1 cellular context compared by ENCODE assay signal in the genomic region with DNA sequence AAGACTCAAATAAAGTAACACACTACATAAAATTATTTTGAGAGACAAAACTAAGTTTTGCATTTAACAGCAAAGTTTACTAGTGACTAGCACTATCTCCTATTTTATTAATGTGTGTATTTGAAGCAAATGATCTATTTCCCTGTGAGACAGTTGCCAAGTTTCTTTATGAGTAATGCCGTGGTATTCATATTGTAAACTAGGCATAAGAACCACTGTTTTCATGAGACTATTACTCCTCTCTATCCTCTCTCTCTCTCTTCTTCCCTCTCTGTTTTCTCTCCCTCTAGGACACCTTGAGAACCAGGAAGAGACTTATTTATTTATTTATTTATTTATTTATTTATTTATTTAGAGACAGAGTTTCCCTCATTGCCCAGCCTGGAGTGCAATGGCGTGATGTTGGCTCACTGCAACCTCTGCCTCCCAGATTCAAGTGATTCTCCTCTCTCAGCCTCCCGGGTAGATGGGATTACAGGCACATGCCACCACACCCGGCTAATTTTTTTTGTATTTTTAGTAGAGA.
TF ChIP-seq lines count a peak whose summit lies in the region.

No MANE protein-coding gene starts in this region.

TF ChIP-seq in HEK293, 187 proteins besides CTCF, POLR2A, EP300 and RAD21 (continued from another document and continues in another):
- TF ChIP-seq, protein P1, sequence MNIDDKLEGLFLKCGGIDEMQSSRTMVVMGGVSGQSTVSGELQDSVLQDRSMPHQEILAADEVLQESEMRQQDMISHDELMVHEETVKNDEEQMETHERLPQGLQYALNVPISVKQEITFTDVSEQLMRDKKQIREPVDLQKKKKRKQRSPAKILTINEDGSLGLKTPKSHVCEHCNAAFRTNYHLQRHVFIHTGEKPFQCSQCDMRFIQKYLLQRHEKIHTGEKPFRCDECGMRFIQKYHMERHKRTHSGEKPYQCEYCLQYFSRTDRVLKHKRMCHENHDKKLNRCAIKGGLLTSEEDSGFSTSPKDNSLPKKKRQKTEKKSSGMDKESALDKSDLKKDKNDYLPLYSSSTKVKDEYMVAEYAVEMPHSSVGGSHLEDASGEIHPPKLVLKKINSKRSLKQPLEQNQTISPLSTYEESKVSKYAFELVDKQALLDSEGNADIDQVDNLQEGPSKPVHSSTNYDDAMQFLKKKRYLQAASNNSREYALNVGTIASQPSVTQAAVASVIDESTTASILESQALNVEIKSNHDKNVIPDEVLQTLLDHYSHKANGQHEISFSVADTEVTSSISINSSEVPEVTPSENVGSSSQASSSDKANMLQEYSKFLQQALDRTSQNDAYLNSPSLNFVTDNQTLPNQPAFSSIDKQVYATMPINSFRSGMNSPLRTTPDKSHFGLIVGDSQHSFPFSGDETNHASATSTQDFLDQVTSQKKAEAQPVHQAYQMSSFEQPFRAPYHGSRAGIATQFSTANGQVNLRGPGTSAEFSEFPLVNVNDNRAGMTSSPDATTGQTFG (tag by site-specific recombination; IDR thresholded peaks at IDR 0.05; ENCODE audit: borderline replicate concordance), result no peak
- TF ChIP-seq, protein P2, sequence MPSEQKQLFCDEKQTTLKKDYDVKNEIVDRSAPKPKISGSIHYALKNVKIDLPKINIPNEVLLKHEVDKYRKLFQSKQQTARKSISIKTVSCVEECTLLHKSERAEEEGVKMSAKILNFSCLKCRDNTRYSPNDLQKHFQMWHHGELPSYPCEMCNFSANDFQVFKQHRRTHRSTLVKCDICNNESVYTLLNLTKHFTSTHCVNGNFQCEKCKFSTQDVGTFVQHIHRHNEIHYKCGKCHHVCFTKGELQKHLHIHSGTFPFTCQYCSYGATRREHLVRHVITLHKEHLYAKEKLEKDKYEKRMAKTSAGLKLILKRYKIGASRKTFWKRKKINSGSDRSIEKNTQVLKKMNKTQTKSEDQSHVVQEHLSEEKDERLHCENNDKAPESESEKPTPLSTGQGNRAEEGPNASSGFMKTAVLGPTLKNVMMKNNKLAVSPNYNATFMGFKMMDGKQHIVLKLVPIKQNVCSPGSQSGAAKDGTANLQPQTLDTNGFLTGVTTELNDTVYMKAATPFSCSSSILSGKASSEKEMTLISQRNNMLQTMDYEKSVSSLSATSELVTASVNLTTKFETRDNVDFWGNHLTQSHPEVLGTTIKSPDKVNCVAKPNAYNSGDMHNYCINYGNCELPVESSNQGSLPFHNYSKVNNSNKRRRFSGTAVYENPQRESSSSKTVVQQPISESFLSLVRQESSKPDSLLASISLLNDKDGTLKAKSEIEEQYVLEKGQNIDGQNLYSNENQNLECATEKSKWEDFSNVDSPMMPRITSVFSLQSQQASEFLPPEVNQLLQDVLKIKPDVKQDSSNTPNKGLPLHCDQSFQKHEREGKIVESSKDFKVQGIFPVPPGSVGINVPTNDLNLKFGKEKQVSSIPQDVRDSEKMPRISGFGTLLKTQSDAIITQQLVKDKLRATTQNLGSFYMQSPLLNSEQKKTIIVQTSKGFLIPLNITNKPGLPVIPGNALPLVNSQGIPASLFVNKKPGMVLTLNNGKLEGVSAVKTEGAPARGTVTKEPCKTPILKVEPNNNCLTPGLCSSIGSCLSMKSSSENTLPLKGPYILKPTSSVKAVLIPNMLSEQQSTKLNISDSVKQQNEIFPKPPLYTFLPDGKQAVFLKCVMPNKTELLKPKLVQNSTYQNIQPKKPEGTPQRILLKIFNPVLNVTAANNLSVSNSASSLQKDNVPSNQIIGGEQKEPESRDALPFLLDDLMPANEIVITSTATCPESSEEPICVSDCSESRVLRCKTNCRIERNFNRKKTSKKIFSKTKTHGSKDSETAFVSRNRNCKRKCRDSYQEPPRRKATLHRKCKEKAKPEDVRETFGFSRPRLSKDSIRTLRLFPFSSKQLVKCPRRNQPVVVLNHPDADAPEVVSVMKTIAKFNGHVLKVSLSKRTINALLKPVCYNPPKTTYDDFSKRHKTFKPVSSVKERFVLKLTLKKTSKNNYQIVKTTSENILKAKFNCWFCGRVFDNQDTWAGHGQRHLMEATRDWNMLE (tag by site-specific recombination; conservative IDR thresholded peaks at IDR 0.05; ENCODE audit: low read depth), result peak; percentile 77
- TF ChIP-seq, protein P3, sequence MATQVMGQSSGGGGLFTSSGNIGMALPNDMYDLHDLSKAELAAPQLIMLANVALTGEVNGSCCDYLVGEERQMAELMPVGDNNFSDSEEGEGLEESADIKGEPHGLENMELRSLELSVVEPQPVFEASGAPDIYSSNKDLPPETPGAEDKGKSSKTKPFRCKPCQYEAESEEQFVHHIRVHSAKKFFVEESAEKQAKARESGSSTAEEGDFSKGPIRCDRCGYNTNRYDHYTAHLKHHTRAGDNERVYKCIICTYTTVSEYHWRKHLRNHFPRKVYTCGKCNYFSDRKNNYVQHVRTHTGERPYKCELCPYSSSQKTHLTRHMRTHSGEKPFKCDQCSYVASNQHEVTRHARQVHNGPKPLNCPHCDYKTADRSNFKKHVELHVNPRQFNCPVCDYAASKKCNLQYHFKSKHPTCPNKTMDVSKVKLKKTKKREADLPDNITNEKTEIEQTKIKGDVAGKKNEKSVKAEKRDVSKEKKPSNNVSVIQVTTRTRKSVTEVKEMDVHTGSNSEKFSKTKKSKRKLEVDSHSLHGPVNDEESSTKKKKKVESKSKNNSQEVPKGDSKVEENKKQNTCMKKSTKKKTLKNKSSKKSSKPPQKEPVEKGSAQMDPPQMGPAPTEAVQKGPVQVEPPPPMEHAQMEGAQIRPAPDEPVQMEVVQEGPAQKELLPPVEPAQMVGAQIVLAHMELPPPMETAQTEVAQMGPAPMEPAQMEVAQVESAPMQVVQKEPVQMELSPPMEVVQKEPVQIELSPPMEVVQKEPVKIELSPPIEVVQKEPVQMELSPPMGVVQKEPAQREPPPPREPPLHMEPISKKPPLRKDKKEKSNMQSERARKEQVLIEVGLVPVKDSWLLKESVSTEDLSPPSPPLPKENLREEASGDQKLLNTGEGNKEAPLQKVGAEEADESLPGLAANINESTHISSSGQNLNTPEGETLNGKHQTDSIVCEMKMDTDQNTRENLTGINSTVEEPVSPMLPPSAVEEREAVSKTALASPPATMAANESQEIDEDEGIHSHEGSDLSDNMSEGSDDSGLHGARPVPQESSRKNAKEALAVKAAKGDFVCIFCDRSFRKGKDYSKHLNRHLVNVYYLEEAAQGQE (tag by site-specific recombination; IDR thresholded peaks at IDR 0.05), result peak; percentile 20; the same call in 1 of the 2 replicates
- no peak for TF ChIP-seq ZNF501 (tag by site-specific recombination; IDR thresholded peaks at IDR 0.05)
- TF ChIP-seq ZNF768 (tag by site-specific recombination; IDR thresholded peaks at IDR 0.05), result no peak
- peak; percentile 31; the same call in 1 of the 2 replicates for TF ChIP-seq ZNF433 (tag by site-specific recombination; IDR thresholded peaks at IDR 0.05; ENCODE audit: low read depth)
- TF ChIP-seq ZNF664 (tag by site-specific recombination; IDR thresholded peaks at IDR 0.05), result peak; percentile 52; the same call in 1 of the 2 replicates
- no peak for TF ChIP-seq REPIN1 (tag by site-specific recombination; IDR thresholded peaks at IDR 0.05; ENCODE audit: low read depth)
- TF ChIP-seq ZNF791 (tag by site-specific recombination; IDR thresholded peaks at IDR 0.05), result no peak
- TF ChIP-seq ZBTB48 (tag by site-specific recombination; IDR thresholded peaks at IDR 0.05), result no peak
- no peak for TF ChIP-seq ZNF23 (tag by site-specific recombination; IDR thresholded peaks at IDR 0.05; ENCODE audit: borderline replicate concordance)
- no peak for TF ChIP-seq ZNF658 (tag by site-specific recombination; IDR thresholded peaks at IDR 0.05)
- no peak for TF ChIP-seq KLF7 (tag by site-specific recombination; IDR thresholded peaks at IDR 0.05; ENCODE audit: borderline replicate concordance)
- TF ChIP-seq ZNF624 (tag by site-specific recombination; IDR thresholded peaks at IDR 0.05), result no peak
- peak; percentile 41; the same call in 1 of the 2 replicates for TF ChIP-seq ZNF140 (tag by site-specific recombination; IDR thresholded peaks at IDR 0.05)
- TF ChIP-seq, protein P4, sequence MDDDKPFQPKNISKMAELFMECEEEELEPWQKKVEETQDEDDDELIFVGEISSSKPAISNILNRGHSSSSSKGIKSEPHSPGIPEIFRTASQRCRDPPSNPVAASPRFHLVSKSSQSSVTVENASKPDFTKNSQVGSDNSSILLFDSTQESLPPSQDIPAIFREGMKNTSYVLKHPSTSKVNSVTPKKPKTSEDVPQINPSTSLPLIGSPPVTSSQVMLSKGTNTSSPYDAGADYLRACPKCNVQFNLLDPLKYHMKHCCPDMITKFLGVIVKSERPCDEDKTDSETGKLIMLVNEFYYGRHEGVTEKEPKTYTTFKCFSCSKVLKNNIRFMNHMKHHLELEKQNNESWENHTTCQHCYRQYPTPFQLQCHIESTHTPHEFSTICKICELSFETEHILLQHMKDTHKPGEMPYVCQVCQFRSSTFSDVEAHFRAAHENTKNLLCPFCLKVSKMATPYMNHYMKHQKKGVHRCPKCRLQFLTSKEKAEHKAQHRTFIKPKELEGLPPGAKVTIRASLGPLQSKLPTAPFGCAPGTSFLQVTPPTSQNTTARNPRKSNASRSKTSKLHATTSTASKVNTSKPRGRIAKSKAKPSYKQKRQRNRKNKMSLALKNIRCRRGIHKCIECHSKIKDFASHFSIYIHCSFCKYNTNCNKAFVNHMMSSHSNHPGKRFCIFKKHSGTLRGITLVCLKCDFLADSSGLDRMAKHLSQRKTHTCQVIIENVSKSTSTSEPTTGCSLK (tag by site-specific recombination; IDR thresholded peaks at IDR 0.05), result no peak
- TF ChIP-seq, protein P5, sequence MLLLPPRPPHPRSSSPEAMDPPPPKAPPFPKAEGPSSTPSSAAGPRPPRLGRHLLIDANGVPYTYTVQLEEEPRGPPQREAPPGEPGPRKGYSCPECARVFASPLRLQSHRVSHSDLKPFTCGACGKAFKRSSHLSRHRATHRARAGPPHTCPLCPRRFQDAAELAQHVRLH (tag by site-specific recombination; IDR thresholded peaks at IDR 0.05), result no peak
- TF ChIP-seq, protein P6, sequence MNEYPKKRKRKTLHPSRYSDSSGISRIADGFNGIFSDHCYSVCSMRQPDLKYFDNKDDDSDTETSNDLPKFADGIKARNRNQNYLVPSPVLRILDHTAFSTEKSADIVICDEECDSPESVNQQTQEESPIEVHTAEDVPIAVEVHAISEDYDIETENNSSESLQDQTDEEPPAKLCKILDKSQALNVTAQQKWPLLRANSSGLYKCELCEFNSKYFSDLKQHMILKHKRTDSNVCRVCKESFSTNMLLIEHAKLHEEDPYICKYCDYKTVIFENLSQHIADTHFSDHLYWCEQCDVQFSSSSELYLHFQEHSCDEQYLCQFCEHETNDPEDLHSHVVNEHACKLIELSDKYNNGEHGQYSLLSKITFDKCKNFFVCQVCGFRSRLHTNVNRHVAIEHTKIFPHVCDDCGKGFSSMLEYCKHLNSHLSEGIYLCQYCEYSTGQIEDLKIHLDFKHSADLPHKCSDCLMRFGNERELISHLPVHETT (tag by site-specific recombination; IDR thresholded peaks at IDR 0.05), result no peak
- TF ChIP-seq GLI4 (tag by site-specific recombination; IDR thresholded peaks at IDR 0.05), result no peak
- no peak for TF ChIP-seq ZNF701 (tag by site-specific recombination; IDR thresholded peaks at IDR 0.05)
- no peak for TF ChIP-seq ZXDB (tag by site-specific recombination; IDR thresholded peaks at IDR 0.05)
- TF ChIP-seq ZBTB20 (tag by site-specific recombination; IDR thresholded peaks at IDR 0.05), result no peak
- TF ChIP-seq IKZF3 (tag by site-specific recombination; IDR thresholded peaks at IDR 0.05), result no peak
- TF ChIP-seq, protein P7, sequence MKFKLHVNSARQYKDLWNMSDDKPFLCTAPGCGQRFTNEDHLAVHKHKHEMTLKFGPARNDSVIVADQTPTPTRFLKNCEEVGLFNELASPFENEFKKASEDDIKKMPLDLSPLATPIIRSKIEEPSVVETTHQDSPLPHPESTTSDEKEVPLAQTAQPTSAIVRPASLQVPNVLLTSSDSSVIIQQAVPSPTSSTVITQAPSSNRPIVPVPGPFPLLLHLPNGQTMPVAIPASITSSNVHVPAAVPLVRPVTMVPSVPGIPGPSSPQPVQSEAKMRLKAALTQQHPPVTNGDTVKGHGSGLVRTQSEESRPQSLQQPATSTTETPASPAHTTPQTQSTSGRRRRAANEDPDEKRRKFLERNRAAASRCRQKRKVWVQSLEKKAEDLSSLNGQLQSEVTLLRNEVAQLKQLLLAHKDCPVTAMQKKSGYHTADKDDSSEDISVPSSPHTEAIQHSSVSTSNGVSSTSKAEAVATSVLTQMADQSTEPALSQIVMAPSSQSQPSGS (tag by site-specific recombination; IDR thresholded peaks at IDR 0.05; ENCODE audit: low read depth), result no peak
- TF ChIP-seq, protein P8, sequence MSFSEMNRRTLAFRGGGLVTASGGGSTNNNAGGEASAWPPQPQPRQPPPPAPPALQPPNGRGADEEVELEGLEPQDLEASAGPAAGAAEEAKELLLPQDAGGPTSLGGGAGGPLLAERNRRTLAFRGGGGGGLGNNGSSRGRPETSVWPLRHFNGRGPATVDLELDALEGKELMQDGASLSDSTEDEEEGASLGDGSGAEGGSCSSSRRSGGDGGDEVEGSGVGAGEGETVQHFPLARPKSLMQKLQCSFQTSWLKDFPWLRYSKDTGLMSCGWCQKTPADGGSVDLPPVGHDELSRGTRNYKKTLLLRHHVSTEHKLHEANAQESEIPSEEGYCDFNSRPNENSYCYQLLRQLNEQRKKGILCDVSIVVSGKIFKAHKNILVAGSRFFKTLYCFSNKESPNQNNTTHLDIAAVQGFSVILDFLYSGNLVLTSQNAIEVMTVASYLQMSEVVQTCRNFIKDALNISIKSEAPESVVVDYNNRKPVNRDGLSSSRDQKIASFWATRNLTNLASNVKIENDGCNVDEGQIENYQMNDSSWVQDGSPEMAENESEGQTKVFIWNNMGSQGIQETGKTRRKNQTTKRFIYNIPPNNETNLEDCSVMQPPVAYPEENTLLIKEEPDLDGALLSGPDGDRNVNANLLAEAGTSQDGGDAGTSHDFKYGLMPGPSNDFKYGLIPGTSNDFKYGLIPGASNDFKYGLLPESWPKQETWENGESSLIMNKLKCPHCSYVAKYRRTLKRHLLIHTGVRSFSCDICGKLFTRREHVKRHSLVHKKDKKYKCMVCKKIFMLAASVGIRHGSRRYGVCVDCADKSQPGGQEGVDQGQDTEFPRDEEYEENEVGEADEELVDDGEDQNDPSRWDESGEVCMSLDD (tag by site-specific recombination; IDR thresholded peaks at IDR 0.05), result no peak
- no peak for TF ChIP-seq SCRT1 (tag by site-specific recombination; IDR thresholded peaks at IDR 0.05; ENCODE audit: borderline replicate concordance)
- TF ChIP-seq ZBTB8A (tag by site-specific recombination; IDR thresholded peaks at IDR 0.05), result peak; percentile 41; the same call in 1 of the 2 replicates
- TF ChIP-seq ZNF426 (tag by site-specific recombination; IDR thresholded peaks at IDR 0.05), result peak; percentile 63
- no peak for TF ChIP-seq ZBTB7A (tag by site-specific recombination; IDR thresholded peaks at IDR 0.05; ENCODE audit: low read depth)
- no peak for TF ChIP-seq ZNF157 (tag by site-specific recombination; IDR thresholded peaks at IDR 0.05)
- TF ChIP-seq ZNF654 (tag by site-specific recombination; IDR thresholded peaks at IDR 0.05; ENCODE audit: low read depth), result peak; percentile 31
- TF ChIP-seq ZNF530 (tag by site-specific recombination; IDR thresholded peaks at IDR 0.05; ENCODE audit: low read depth), result no peak
- no peak for TF ChIP-seq ZNF558 (tag by site-specific recombination; IDR thresholded peaks at IDR 0.05)
- TF ChIP-seq ZNF350 (tag by site-specific recombination; IDR thresholded peaks at IDR 0.05), result no peak
- TF ChIP-seq, protein P9, sequence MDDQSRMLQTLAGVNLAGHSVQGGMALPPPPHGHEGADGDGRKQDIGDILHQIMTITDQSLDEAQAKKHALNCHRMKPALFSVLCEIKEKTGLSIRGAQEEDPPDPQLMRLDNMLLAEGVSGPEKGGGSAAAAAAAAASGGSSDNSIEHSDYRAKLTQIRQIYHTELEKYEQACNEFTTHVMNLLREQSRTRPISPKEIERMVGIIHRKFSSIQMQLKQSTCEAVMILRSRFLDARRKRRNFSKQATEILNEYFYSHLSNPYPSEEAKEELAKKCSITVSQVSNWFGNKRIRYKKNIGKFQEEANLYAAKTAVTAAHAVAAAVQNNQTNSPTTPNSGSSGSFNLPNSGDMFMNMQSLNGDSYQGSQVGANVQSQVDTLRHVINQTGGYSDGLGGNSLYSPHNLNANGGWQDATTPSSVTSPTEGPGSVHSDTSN (CRISPR knock-in tag; IDR thresholded peaks at IDR 0.05), result no peak
- 0 out of 2 replicates have a peak, but pooled peaks have one; percentile 18 for TF ChIP-seq ZBTB21 (tag by site-specific recombination; IDR thresholded peaks at IDR 0.05)
